14 cellular contexts compared by ENCODE assay signal in the genomic region with DNA sequence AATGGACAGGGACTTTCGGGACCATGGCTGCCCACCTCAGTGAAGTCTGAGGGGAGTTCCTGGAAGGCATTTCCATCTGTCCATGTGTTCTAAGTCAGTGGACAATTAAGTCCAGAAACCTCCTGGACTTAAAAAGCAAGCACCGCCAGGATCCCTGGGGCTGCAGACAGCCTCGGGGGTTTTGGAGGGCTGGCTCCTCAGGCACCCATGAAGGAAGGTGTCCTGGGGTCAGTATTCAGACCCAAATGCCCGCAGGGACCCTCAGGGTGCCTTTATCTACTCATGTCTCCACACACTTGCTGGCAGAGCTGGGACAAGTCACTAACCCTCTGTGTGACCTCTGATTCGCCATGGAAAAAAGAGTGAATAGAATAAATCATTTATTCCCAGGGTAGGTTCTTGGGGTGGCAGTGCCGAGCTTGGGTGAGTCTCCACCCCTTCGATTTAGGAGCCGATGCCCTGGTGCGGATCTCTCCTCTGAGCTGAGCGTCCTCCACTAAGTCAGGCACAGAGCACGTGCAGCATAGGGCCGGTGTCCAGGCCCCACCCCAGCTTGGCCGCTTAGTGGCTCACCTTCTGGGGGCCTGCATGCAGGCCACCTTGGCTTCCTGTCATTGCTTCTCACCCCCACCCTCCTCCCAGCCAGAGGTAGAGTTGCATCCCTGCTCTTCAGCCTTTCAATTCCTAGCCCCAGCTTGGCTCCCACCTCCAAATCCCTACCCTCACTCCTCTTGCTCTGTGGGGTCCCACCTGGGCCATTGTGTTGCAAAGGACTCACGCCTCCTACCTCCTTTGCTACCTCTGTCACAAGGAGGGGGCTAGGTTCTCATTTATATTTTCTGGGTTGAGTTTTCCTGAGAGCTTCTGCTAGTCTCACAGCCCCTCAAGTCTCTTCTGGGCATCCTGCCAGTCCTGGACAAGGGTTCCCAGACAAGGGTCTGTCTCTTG. TPM values are rescaled to one million over a fixed set of nuclear protein-coding genes. Genes with fewer than 3 reads are reported as not detected.
A peak's percentile ranks its signal among the peaks of the same experiment; 100 is the strongest.
DNase-seq lines count a peak whose midpoint lies in the region; ATAC-seq and TF ChIP-seq lines count a peak whose summit lies in the region.
"Had no signal": no experiment of that assay in that cellular context is flagged by ENCODE, and none has a peak within 500 bp of the region (broad histone marks: within the 10 kb centered on the region; RNA-seq: fewer than 3 reads in every experiment).

No MANE protein-coding gene starts in this region.

- H3K27ac ChIP-seq in CD8-positive, alpha-beta memory T cell (ENCODE audit: low read depth, low read length) = no peak overlapping the region
- peak overlapping the region; percentile 76 for H3K27ac ChIP-seq in HUES48 (ENCODE audit: low read depth, low read length)
- H3K27ac ChIP-seq in Karpas-422 (ENCODE audit: low read length) = no peak overlapping the region
- H3K27ac ChIP-seq: RWPE1 had no signal

- H3K79me2 ChIP-seq in Karpas-422 (ENCODE audit: low read length) = peaks cover 81% of the 10 kb centered on the region

- H3K9me3 Mint-ChIP-seq in CD8-positive, alpha-beta memory T cell = no peaks in the 10 kb centered on the region
- no peaks in the 10 kb centered on the region for H3K9me3 Mint-ChIP-seq in dendritic cell treated with granulocyte-macrophage colony-stimulating factor and Interleukin-4, amounts not matched to agents 40 ng/mL and 50 ng/mL, for 4 days
- no peaks in the 10 kb centered on the region for H3K9me3 Mint-ChIP-seq in natural killer cell

- H3K9me3 ChIP-seq in CD8-positive, alpha-beta memory T cell (ENCODE audit: low read length) = no peaks in the 10 kb centered on the region
- H3K9me3 ChIP-seq in HUES48 (ENCODE audit: control insufficient read depth, insufficient read depth, low read length) = no peaks in the 10 kb centered on the region
- no peaks in the 10 kb centered on the region for H3K9me3 ChIP-seq in Karpas-422 (ENCODE audit: low read length)

- H4K20me1 ChIP-seq in Karpas-422 (ENCODE audit: insufficient read depth, low read depth, low read length) = 0 out of 2 replicates have a peak, but pooled peaks cover 5% of the 10 kb centered on the region

- peaks cover 53% of the 10 kb centered on the region for H3K4me1 ChIP-seq in CD8-positive, alpha-beta memory T cell (ENCODE audit: insufficient read depth, low read length)
- H3K4me1 ChIP-seq in HUES48 (ENCODE audit: control insufficient read depth, insufficient read depth, low read length) (peaks cover 65% of the 10 kb centered on the region), Karpas-422 (ENCODE audit: low read length) (peaks cover 48% of the 10 kb centered on the region)

- TF ChIP-seq CTCF in natural killer cell (IDR thresholded peaks at IDR 0.05) = no peak

- H3K36me3 ChIP-seq in CD8-positive, alpha-beta memory T cell (ENCODE audit: insufficient read depth, low read length) = peaks cover 13% of the 10 kb centered on the region
- H3K36me3 ChIP-seq in HUES48 (ENCODE audit: control insufficient read depth, insufficient read depth, low read length) = peaks cover 18% of the 10 kb centered on the region
- H3K36me3 ChIP-seq in Karpas-422 (ENCODE audit: insufficient read depth, low read length) = no peaks in the 10 kb centered on the region; the same call in 1 of the 2 replicates

- H2AFZ ChIP-seq in Karpas-422 (ENCODE audit: low read length) = no peak overlapping the region

- H3K4me3 Mint-ChIP-seq in CD8-positive, alpha-beta memory T cell = peak overlapping the region in 3 of 7 donors; percentile 20 to 85 (median 25)
- no peak overlapping the region for H3K4me3 Mint-ChIP-seq in dendritic cell treated with granulocyte-macrophage colony-stimulating factor and Interleukin-4, amounts not matched to agents 40 ng/mL and 50 ng/mL, for 4 days
- H3K4me3 Mint-ChIP-seq in natural killer cell = peak overlapping the region; percentile 47
- H3K4me3 Mint-ChIP-seq: activated naive CD8-positive, alpha-beta T cell had no signal

- H3K4me3 ChIP-seq in CD8-positive, alpha-beta memory T cell (ENCODE audit: low read length) = no peak overlapping the region
- H3K4me3 ChIP-seq in HUES48 (ENCODE audit: low read depth, low read length) (0 out of 2 replicates have a peak overlapping the region, but pooled peaks have one; percentile 26), Karpas-422 (ENCODE audit: low read length) (no peak overlapping the region)

- DNase-seq in CD8-positive, alpha-beta memory T cell = no peak
- DNase-seq in natural killer cell (no peak), Karpas-422 (no peak), glomerular visceral epithelial cell (ENCODE audit: extremely low spot score) (no peak)
- DNase-seq: activated CD4-positive, alpha-beta T cell treated with anti-CD3 and anti-CD28 coated beads, Interleukin-2, amount 50 U/mL, for 4 hours; GOT3; Kasumi-1; NCI-H187; stimulated activated CD4-positive, alpha-beta T cell treated with anti-CD3 and anti-CD28 coated beads, Interleukin-4, amount 100 ng/mL, for 24 hours had no signal

- H3K27ac Mint-ChIP-seq in CD8-positive, alpha-beta memory T cell = peak overlapping the region; percentile 93 to 100 (median 99)
- H3K27ac Mint-ChIP-seq in dendritic cell treated with granulocyte-macrophage colony-stimulating factor and Interleukin-4, amounts not matched to agents 40 ng/mL and 50 ng/mL, for 4 days = peak overlapping the region; percentile 72
- peak overlapping the region in 1 of 2 donors; percentile 83 for H3K27ac Mint-ChIP-seq in natural killer cell

- peaks cover 55 to 66% (median 64%) of the 10 kb centered on the region in 3 donors for H3K4me1 Mint-ChIP-seq in CD8-positive, alpha-beta memory T cell
- H3K4me1 Mint-ChIP-seq in dendritic cell treated with granulocyte-macrophage colony-stimulating factor and Interleukin-4, amounts not matched to agents 40 ng/mL and 50 ng/mL, for 4 days (ENCODE audit: low read depth) = peaks cover 82% of the 10 kb centered on the region
- peaks cover 44 to 66% of the 10 kb centered on the region in 2 donors for H3K4me1 Mint-ChIP-seq in natural killer cell

- peaks cover 0 to 33% (median 2%) of the 10 kb centered on the region in 3 donors for H3K36me3 Mint-ChIP-seq in CD8-positive, alpha-beta memory T cell
- peaks cover 93% of the 10 kb centered on the region for H3K36me3 Mint-ChIP-seq in dendritic cell treated with granulocyte-macrophage colony-stimulating factor and Interleukin-4, amounts not matched to agents 40 ng/mL and 50 ng/mL, for 4 days (ENCODE audit: low read depth)
- H3K36me3 Mint-ChIP-seq in natural killer cell = no peaks in the 10 kb centered on the region

- H3K4me2 ChIP-seq in Karpas-422 (ENCODE audit: low read depth, low read length, poor library complexity, severe bottlenecking) = no peak overlapping the region

- H3K27me3 ChIP-seq in CD8-positive, alpha-beta memory T cell (ENCODE audit: insufficient read depth, low read length, poor library complexity, severe bottlenecking) = no peaks in the 10 kb centered on the region
- H3K27me3 ChIP-seq in HUES48 (ENCODE audit: control insufficient read depth, insufficient read depth, low read length) (no peaks in the 10 kb centered on the region), Karpas-422 (ENCODE audit: low read length) (no peaks in the 10 kb centered on the region)

- H3K9ac ChIP-seq in HUES48 (ENCODE audit: low read depth, low read length) = no peak overlapping the region
- no peak overlapping the region for H3K9ac ChIP-seq in Karpas-422 (ENCODE audit: low read length)

- POLR2A ChIA-PET in CD8-positive, alpha-beta memory T cell (lab: Charles Lee) = interaction anchor here (1.5 kb wide), 1 partner anchor 10 kb away, joined by 3 read pairs; no protein-coding TSS in a partner anchor

- no peaks in the 10 kb centered on the region for H3K27me3 Mint-ChIP-seq in CD8-positive, alpha-beta memory T cell
- no peaks in the 10 kb centered on the region for H3K27me3 Mint-ChIP-seq in dendritic cell treated with granulocyte-macrophage colony-stimulating factor and Interleukin-4, amounts not matched to agents 40 ng/mL and 50 ng/mL, for 4 days
- no peaks in the 10 kb centered on the region for H3K27me3 Mint-ChIP-seq in natural killer cell (ENCODE audit: low read depth in 2 of 2)
- H3K27me3 Mint-ChIP-seq: activated naive CD8-positive, alpha-beta T cell had no signal

- CTCF ChIA-PET in CD8-positive, alpha-beta memory T cell (lab: Charles Lee) = interaction anchor here (2.3 kb wide), 1 partner anchor 19 kb away, joined by 17 read pairs; a partner anchor contains a TSS

- ATAC-seq in natural killer cell = no peak
- no peak for ATAC-seq in GM21515 (IDR thresholded peaks at IDR 0.05; ENCODE audit: unreplicated experiment)

- H3K9me2 ChIP-seq in Karpas-422 (replicated peaks; ENCODE audit: insufficient read depth, low read length) = no peaks in the 10 kb centered on the region

- intact Hi-C loops in dendritic cell treated with granulocyte-macrophage colony-stimulating factor and Interleukin-4, amounts not matched to agents 40 ng/mL and 50 ng/mL, for 4 days (cut with micrococcal nuclease) = no loop called here
- intact Hi-C loops in natural killer cell (cut with micrococcal nuclease) = no loop called here

RNA-seq across cellular contexts. Expression of a gene that starts 19.9 kb away (rescaled TPM):
- 10 to 100 TPM; 44.5 to 44.6 TPM for total RNA-seq in CD8-positive, alpha-beta memory T cell
- polyA plus RNA-seq in CD8-positive, alpha-beta memory T cell = 6.6 TPM
- total RNA-seq in natural killer cell = 10 to 100 TPM; 43.7 to 55.4 (median 50.1) TPM
- 25.3 and 30.2 TPM in 2 replicates for total RNA-seq in Karpas-422 (2014; rRNA removed; shearing (Covaris generic); ENCODE audit: low replicate concordance)
